ENCODE assay signal across 1 cellular context in genomic region chr9:95516221-95516735, GRCh38.
TF ChIP-seq lines count a peak whose summit lies in the region.

No MANE protein-coding gene starts in this region.

TF ChIP-seq in K562, 482 proteins besides CTCF, POLR2A, EP300 and RAD21 (continued from another document and continues in another):
- peak; percentile 60; the same call in 1 of the 2 replicates for TF ChIP-seq ZBTB40 (IDR thresholded peaks at IDR 0.05)
- TF ChIP-seq ZBTB40 (CRISPR knock-in tag; IDR thresholded peaks at IDR 0.05) = no peak
- TF ChIP-seq NKRF (IDR thresholded peaks at IDR 0.05; ENCODE audit: borderline replicate concordance) = peak; percentile 35; the same call in 1 of the 2 replicates
- no peak for TF ChIP-seq HNRNPLL (IDR thresholded peaks at IDR 0.05; ENCODE audit: low read depth, low read length, poor library complexity, severe bottlenecking)
- peak; percentile 77 for TF ChIP-seq ZNF512 (tag; IDR thresholded peaks at IDR 0.05)
- TF ChIP-seq NBN (IDR thresholded peaks at IDR 0.05; ENCODE audit: low read depth) = peak; percentile 84; the same call in 1 of the 2 replicates
- TF ChIP-seq ARID2 (IDR thresholded peaks at IDR 0.05) = 0 out of 2 replicates have a peak, but pooled peaks have one; percentile 39
- TF ChIP-seq SIN3A (IDR thresholded peaks at IDR 0.05; ENCODE audit: borderline replicate concordance in 2 of 2, control insufficient read depth in 1 of 2, low read depth in 2 of 2, low read length in 2 of 2) = 0 out of 4 replicates have a peak, but pooled peaks of 1 of the 2 experiments have one; percentile 32
- TF ChIP-seq, protein P1, sequence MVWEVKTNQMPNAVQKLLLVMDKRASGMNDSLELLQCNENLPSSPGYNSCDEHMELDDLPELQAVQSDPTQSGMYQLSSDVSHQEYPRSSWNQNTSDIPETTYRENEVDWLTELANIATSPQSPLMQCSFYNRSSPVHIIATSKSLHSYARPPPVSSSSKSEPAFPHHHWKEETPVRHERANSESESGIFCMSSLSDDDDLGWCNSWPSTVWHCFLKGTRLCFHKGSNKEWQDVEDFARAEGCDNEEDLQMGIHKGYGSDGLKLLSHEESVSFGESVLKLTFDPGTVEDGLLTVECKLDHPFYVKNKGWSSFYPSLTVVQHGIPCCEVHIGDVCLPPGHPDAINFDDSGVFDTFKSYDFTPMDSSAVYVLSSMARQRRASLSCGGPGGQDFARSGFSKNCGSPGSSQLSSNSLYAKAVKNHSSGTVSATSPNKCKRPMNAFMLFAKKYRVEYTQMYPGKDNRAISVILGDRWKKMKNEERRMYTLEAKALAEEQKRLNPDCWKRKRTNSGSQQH (CRISPR knock-in tag; IDR thresholded peaks at IDR 0.05) = no peak
- TF ChIP-seq EP400 (IDR thresholded peaks at IDR 0.05) = 0 out of 2 replicates have a peak, but pooled peaks have one; percentile 23
- TF ChIP-seq E2F6 (IDR thresholded peaks at IDR 0.05; ENCODE audit: borderline replicate concordance in 1 of 2, extremely low read depth in 1 of 2, insufficient read depth in 1 of 2, insufficient read length in 1 of 2, low read depth in 1 of 2, low read length in 1 of 2, poor library complexity in 1 of 2, severe bottlenecking in 1 of 2) = peak; percentile 80 to 90
- no peak for TF ChIP-seq MCM5 (IDR thresholded peaks at IDR 0.05; ENCODE audit: low read depth)
- TF ChIP-seq, protein P2, sequence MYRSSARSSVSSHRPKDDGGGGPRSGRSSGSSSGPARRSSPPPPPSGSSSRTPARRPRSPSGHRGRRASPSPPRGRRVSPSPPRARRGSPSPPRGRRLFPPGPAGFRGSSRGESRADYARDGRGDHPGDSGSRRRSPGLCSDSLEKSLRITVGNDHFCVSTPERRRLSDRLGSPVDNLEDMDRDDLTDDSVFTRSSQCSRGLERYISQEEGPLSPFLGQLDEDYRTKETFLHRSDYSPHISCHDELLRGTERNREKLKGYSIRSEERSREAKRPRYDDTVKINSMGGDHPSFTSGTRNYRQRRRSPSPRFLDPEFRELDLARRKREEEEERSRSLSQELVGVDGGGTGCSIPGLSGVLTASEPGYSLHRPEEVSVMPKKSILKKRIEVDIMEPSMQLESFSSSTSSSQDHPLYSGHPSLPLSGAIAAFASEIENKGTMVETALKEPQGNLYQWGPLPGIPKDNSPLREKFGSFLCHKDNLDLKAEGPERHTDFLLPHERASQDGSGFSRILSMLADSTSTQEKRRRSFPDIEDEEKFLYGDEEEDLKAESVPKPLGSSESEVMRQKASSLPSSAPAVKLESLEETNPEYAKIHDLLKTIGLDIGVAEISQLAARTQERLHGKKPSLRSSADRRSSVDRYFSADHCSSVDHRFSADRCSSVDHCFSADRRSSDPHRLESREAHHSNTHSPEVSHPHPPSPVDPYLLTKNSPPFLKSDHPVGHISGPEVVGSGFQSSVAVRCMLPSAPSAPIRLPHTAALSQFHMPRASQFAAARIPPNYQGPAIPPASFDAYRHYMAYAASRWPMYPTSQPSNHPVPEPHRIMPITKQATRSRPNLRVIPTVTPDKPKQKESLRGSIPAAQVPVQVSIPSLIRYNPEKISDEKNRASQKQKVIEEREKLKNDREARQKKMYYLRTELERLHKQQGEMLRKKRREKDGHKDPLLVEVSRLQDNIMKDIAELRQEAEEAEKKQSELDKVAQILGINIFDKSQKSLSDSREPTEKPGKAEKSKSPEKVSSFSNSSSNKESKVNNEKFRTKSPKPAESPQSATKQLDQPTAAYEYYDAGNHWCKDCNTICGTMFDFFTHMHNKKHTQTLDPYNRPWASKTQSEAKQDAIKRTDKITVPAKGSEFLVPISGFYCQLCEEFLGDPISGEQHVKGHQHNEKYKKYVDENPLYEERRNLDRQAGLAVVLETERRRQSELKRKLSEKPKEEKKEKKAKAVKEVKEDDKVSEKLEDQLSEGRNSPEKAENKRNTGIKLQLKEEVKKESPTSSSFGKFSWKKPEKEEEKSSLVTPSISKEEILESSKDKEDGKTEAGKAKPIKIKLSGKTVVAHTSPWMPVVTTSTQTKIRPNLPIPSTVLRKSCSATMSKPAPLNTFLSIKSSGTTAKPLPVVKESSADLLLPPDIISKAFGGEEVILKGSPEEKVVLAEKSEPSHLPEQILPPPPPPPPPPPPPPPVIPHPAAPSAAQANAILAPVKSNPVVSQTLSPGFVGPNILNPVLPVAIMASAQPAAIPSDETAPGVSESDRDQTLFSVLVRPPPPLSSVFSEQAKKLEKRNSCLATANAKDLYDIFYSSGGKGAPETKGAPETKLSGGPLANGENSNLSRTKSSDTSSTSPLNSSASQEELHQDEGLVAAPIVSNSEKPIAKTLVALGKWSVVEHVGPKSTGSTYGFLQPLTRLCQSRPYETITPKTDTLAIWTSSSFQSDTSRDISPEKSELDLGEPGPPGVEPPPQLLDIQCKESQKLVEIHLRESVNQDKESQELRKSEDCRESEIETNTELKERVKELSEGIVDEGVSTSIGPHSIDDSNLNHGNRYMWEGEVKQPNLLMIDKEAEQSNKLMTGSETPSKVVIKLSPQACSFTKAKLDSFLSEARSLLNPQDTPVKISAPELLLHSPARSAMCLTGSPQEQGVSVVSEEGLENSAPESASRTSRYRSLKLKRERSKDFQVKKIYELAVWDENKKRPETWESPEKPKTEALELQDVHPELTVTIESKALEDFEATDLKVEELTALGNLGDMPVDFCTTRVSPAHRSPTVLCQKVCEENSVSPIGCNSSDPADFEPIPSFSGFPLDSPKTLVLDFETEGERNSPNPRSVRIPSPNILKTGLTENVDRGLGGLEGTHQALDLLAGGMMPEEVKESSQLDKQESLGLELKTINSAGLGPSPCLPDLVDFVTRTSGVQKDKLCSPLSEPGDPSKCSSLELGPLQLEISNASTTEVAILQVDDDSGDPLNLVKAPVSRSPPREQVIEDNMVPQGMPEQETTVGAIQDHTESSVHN (IDR thresholded peaks at IDR 0.05; ENCODE audit: borderline replicate concordance in 1 of 2, low read depth in 1 of 2) = no peak
- TF ChIP-seq CTBP1 (IDR thresholded peaks at IDR 0.05; ENCODE audit: borderline replicate concordance) = 0 out of 2 replicates have a peak, but pooled peaks have one; percentile 8
- TF ChIP-seq CHD1 (IDR thresholded peaks at IDR 0.05; ENCODE audit: low read length) = peak; percentile 69
- no peak for TF ChIP-seq CAMTA2 (CRISPR knock-in tag; conservative IDR thresholded peaks at IDR 0.05)
- TF ChIP-seq MTA1 (IDR thresholded peaks at IDR 0.05; ENCODE audit: borderline replicate concordance) = 0 out of 2 replicates have a peak, but pooled peaks have one; percentile 33
- TF ChIP-seq XRCC3 (IDR thresholded peaks at IDR 0.05) = no peak
- TF ChIP-seq LCOR (CRISPR knock-in tag; IDR thresholded peaks at IDR 0.05) = no peak
- no peak for TF ChIP-seq NFXL1 (CRISPR knock-in tag; IDR thresholded peaks at IDR 0.05)
- 0 out of 2 replicates have a peak, but pooled peaks have one; percentile 12 for TF ChIP-seq ZBTB5 (IDR thresholded peaks at IDR 0.05)
- TF ChIP-seq LARP7 (IDR thresholded peaks at IDR 0.05) = peak; percentile 75; the same call in 1 of the 2 replicates
- peak; percentile 24; the same call in 1 of the 2 replicates for TF ChIP-seq PHF8 (IDR thresholded peaks at IDR 0.05; ENCODE audit: borderline replicate concordance, low read length)
